Comparison of ENCODE assay signal across 18 cellular contexts in the genomic region with DNA sequence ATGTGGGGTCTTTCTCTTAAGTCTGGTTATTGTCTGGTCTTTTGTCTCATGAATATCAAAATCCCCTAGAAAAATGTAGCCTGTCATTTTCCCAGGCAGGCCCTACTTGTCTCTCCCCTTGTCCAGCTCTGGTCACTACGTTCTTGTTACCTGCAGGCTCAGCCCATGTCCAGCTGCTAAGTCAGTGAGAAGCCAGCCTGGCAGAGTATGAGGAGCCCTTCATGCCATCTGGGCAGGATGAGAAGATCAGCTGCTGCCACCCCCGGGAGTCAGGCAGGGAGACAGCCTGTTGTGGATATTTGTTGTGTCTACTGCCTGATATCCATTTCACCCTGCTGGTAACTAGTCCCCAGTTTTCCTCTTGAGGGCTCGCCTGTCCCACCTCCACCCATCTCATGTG.
"Had no signal": no experiment of that assay in that cellular context is flagged by ENCODE, and none has a peak within 500 bp of the region (broad histone marks: within the 10 kb centered on the region; RNA-seq: fewer than 3 reads in every experiment).

No MANE protein-coding gene starts in this region.

- DNase-seq: KBM-7, MV-4-11, NCI-H1048, NCI-H1105, NCI-H1417, NCI-H1436 treated with DMSO at 0.1 percent for 48 hours, NCI-H1694, NCI-H187 treated with DMSO at 0.1 percent for 48 hours, NCI-H2029 treated with DMSO at 0.1 percent for 48 hours, NCI-H2171 treated with DMSO at 0.1 percent for 48 hours, NCI-H345, NCI-H446 treated with DMSO at 0.1 percent for 48 hours, NCI-H510A treated with DMSO at 0.1 percent for 48 hours, NCI-H526, NCI-H82, Right ventricle myocardium superior, RPMI8226, SIG-M5 had no signal
